9 cellular contexts compared by ENCODE assay signal in the genomic region with DNA sequence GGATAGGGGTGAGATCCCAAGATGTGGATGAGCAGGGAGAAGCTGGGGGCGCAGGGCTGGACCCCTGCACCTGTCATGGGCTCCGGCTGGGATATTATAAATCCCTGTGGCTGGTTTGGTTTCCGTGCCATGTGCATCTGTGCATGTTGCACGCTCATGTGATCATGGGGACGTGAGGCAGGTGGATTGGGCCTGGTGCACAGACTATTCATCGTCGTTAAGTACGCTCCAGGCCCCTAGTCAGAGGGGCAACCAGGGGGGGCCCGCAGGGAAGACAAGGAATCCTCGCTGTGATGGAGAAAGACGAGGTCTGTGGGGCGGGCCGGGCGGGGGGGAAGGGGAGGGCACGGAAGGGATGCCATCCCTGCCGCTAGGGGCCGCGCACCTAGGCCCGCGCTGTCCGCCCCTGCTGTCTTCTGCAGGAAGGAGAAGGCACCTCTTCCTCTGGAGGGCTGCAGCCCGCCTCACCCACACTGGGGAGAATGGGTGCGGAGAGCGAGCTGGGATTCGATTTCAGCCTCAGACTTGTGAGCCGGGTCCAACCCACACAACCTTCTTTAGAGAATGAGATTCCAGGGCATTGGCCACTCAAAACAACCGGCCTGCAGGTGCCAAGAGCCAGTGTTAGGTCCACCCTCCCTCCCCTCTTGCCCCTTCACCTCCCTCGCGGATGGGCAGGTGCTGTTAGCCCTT. TPM values are rescaled to one million over a fixed set of nuclear protein-coding genes. Genes with fewer than 3 reads are reported as not detected.
A peak's percentile ranks its signal among the peaks of the same experiment; 100 is the strongest.
DNase-seq lines count a peak whose midpoint lies in the region; ATAC-seq and TF ChIP-seq lines count a peak whose summit lies in the region.
"Had no signal": no experiment of that assay in that cellular context is flagged by ENCODE, and none has a peak within 500 bp of the region (broad histone marks: within the 10 kb centered on the region; RNA-seq: fewer than 3 reads in every experiment).

No MANE protein-coding gene starts in this region.

- peaks cover 12 to 33% (median 21%) of the 10 kb centered on the region in 4 donors for H3K4me1 Mint-ChIP-seq in CD4-positive, CD25-positive, alpha-beta regulatory T cell

- H3K4me2 ChIP-seq in Karpas-422 (ENCODE audit: low read depth, low read length, poor library complexity, severe bottlenecking), result peak overlapping the region; percentile 82

- peak in 2 of 3 donors; percentile 9 to 47 for DNase-seq in CD4-positive, CD25-positive, alpha-beta regulatory T cell
- DNase-seq in Karpas-422, result peak; percentile 76
- no peak for DNase-seq in ascending aorta (ENCODE audit: low spot score in 2 of 2)
- DNase-seq in left kidney (ENCODE audit: low read depth, low spot score), result peak; percentile 62
- DNase-seq in AG08395 (ENCODE audit: low spot score), result no peak
- no peak for DNase-seq in CD1c-positive myeloid dendritic cell (ENCODE audit: extremely low spot score)

- H3K4me1 ChIP-seq in CD4-positive, CD25-positive, alpha-beta regulatory T cell (ENCODE audit: control insufficient read depth, insufficient read depth, low read length, poor library complexity, severe bottlenecking), result peaks cover 26% of the 10 kb centered on the region
- peaks cover 33% of the 10 kb centered on the region for H3K4me1 ChIP-seq in Karpas-422 (ENCODE audit: low read length)
- peaks cover 5 to 10% of the 10 kb centered on the region in 2 donors for H3K4me1 ChIP-seq in ascending aorta

- peak overlapping the region; percentile 74; the same call in 1 of the 2 replicates for H2AFZ ChIP-seq in Karpas-422 (ENCODE audit: low read length)

- H3K27ac ChIP-seq in CD4-positive, CD25-positive, alpha-beta regulatory T cell (ENCODE audit: insufficient read depth, low read length, poor library complexity, severe bottlenecking), result peak overlapping the region; percentile 61
- H3K27ac ChIP-seq in Karpas-422 (ENCODE audit: low read length) (peak overlapping the region; percentile 25; the same call in 1 of the 2 replicates), ascending aorta (peak overlapping the region in 1 of 2 donors; percentile 55)

- intact Hi-C loops in ascending aorta (cut with DNase I), result loop anchor here (5.0 to 10.0 kb wide), 6 partner anchors 51 to 964 kb away; a partner anchor contains a TSS

- H3K27me3 Mint-ChIP-seq in CD4-positive, CD25-positive, alpha-beta regulatory T cell, result no peaks in the 10 kb centered on the region

- H3K9ac ChIP-seq in Karpas-422 (ENCODE audit: low read length), result peak overlapping the region; percentile 86

- ATAC-seq in CD4-positive, CD25-positive, alpha-beta regulatory T cell (ENCODE audit: low read depth in 2 of 2), result no peak
- ATAC-seq in HG02623 (IDR thresholded peaks at IDR 0.05; ENCODE audit: unreplicated experiment) (no peak), GM18870 (IDR thresholded peaks at IDR 0.05; ENCODE audit: unreplicated experiment) (no peak)

- H3K36me3 Mint-ChIP-seq in CD4-positive, CD25-positive, alpha-beta regulatory T cell, result peaks cover 5% of the 10 kb centered on the region

- no peaks in the 10 kb centered on the region for H3K36me3 ChIP-seq in CD4-positive, CD25-positive, alpha-beta regulatory T cell (ENCODE audit: control insufficient read depth, insufficient read depth, low read length)
- H3K36me3 ChIP-seq in Karpas-422 (ENCODE audit: insufficient read depth, low read length), result peaks cover 18% of the 10 kb centered on the region; the same call in 1 of the 2 replicates
- H3K36me3 ChIP-seq in ascending aorta, result no peaks in the 10 kb centered on the region

- no peak overlapping the region for H3K4me3 ChIP-seq in CD4-positive, CD25-positive, alpha-beta regulatory T cell (ENCODE audit: low read depth, low read length)
- H3K4me3 ChIP-seq in Karpas-422 (ENCODE audit: low read length) (peak overlapping the region; percentile 79), ascending aorta (peak overlapping the region; percentile 46 to 63)
- H3K4me3 ChIP-seq: mucosa of descending colon had no signal

- no peaks in the 10 kb centered on the region for H3K9me2 ChIP-seq in Karpas-422 (replicated peaks; ENCODE audit: insufficient read depth, low read length)

- peak overlapping the region; percentile 56 to 89 (median 71) for H3K27ac Mint-ChIP-seq in CD4-positive, CD25-positive, alpha-beta regulatory T cell

- H3K9me3 Mint-ChIP-seq in CD4-positive, CD25-positive, alpha-beta regulatory T cell, result no peaks in the 10 kb centered on the region

- peaks cover 38% of the 10 kb centered on the region for H3K79me2 ChIP-seq in Karpas-422 (ENCODE audit: low read length)

- H3K9me3 ChIP-seq in CD4-positive, CD25-positive, alpha-beta regulatory T cell (ENCODE audit: control insufficient read depth in 2 of 2, low read length in 2 of 2), result no peaks in the 10 kb centered on the region
- H3K9me3 ChIP-seq in Karpas-422 (ENCODE audit: low read length) (no peaks in the 10 kb centered on the region), ascending aorta (no peaks in the 10 kb centered on the region)
- H3K9me3 ChIP-seq: mucosa of descending colon had no signal

- TF ChIP-seq CTCF in ascending aorta (IDR thresholded peaks at IDR 0.05), result no peak

- peak overlapping the region; percentile 85 to 99 (median 92) for H3K4me3 Mint-ChIP-seq in CD4-positive, CD25-positive, alpha-beta regulatory T cell

- peaks cover 17% of the 10 kb centered on the region; the same call in 1 of the 2 replicates for H4K20me1 ChIP-seq in Karpas-422 (ENCODE audit: insufficient read depth, low read depth, low read length)

- H3K27me3 ChIP-seq in CD4-positive, CD25-positive, alpha-beta regulatory T cell (ENCODE audit: control insufficient read depth, insufficient read depth, low read length), result no peaks in the 10 kb centered on the region
- H3K27me3 ChIP-seq in Karpas-422 (ENCODE audit: low read length) (no peaks in the 10 kb centered on the region), ascending aorta (no peaks in the 10 kb centered on the region)

RNA-seq across cellular contexts. Expression of a gene that starts 0.8 kb away (rescaled TPM):
- 23.7 TPM for total RNA-seq in CD4-positive, CD25-positive, alpha-beta regulatory T cell
- polyA plus RNA-seq in CD4-positive, CD25-positive, alpha-beta regulatory T cell, result 1 to 10 TPM; 1.0 to 3.3 (median 1.9) TPM
- total RNA-seq in Karpas-422 (2014; rRNA removed; shearing (Covaris generic); ENCODE audit: low replicate concordance), result 26.7 and 35.4 TPM in 2 replicates
- total RNA-seq in ascending aorta, result 10.0 TPM

Comparison
In these comparisons a context has a peak if more than half of its experiments do, and no peak if none do; other contexts are left out.
1. DNase-seq: peak in CD4-positive, CD25-positive, alpha-beta regulatory T cell (2 of 3), Karpas-422 (single experiment) and left kidney (single experiment); none in ascending aorta (0 of 2), AG08395 (single experiment) and CD1c-positive myeloid dendritic cell (single experiment).